ENCODE assay signal across 22 cellular contexts in genomic region chr11:106271126-106271525, GRCh38.
DNase-seq lines count a peak whose midpoint lies in the region; ATAC-seq, FAIRE-seq and TF ChIP-seq lines count a peak whose summit lies in the region.
"Had no signal": no experiment of that assay in that cellular context is flagged by ENCODE, and none has a peak within 500 bp of the region (broad histone marks: within the 10 kb centered on the region; RNA-seq: fewer than 3 reads in every experiment).

No MANE protein-coding gene starts in this region.

- H3K9ac ChIP-seq in astrocyte (ENCODE audit: low read length): no peak overlapping the region

- peak overlapping the region; percentile 13 for H3K27ac ChIP-seq in astrocyte (ENCODE audit: low read depth, low read length)
- H3K27ac ChIP-seq: PC-9 had no signal

- H3K79me2 ChIP-seq in astrocyte (ENCODE audit: insufficient read depth, low read length): no peaks in the 10 kb centered on the region

- H3K9me3 Mint-ChIP-seq in astrocyte (ENCODE audit: unreplicated experiment) (peaks cover 6% of the 10 kb centered on the region), nephron (peaks cover 21% of the 10 kb centered on the region), T-cell (peaks cover 15 to 23% (median 20%) of the 10 kb centered on the region in 3 donors)
- H3K9me3 Mint-ChIP-seq in activated CD4-positive, alpha-beta T cell treated with anti-CD3 and anti-CD28 coated beads for 36 hours (ENCODE audit: low read depth): peaks cover 13% of the 10 kb centered on the region

- no peaks in the 10 kb centered on the region for H3K36me3 Mint-ChIP-seq in astrocyte (ENCODE audit: low read depth, unreplicated experiment)
- H3K36me3 Mint-ChIP-seq in nephron (ENCODE audit: low read depth): no peaks in the 10 kb centered on the region
- no peaks in the 10 kb centered on the region for H3K36me3 Mint-ChIP-seq in T-cell
- H3K36me3 Mint-ChIP-seq in activated CD4-positive, alpha-beta T cell treated with anti-CD3 and anti-CD28 coated beads for 36 hours (ENCODE audit: low read depth): no peaks in the 10 kb centered on the region
- H3K36me3 Mint-ChIP-seq: CD14-positive monocyte had no signal

- peaks cover 16% of the 10 kb centered on the region for H3K4me1 Mint-ChIP-seq in astrocyte (ENCODE audit: low read depth, unreplicated experiment)
- H3K4me1 Mint-ChIP-seq in nephron: peaks cover 16% of the 10 kb centered on the region
- H3K4me1 Mint-ChIP-seq in T-cell: no peaks in the 10 kb centered on the region
- H3K4me1 Mint-ChIP-seq in activated CD4-positive, alpha-beta T cell treated with anti-CD3 and anti-CD28 coated beads for 36 hours: no peaks in the 10 kb centered on the region
- H3K4me1 Mint-ChIP-seq: B cell, CD14-positive monocyte had no signal

- TF ChIP-seq CTCF in AG10803 (conservative IDR thresholded peaks at IDR 0.05; ENCODE audit: low read length): no peak
- no peak for TF ChIP-seq CTCF in astrocyte (IDR thresholded peaks at IDR 0.05; ENCODE audit: insufficient read depth, low read depth, low read length)
- no peak for TF ChIP-seq CTCF in kidney epithelial cell (IDR thresholded peaks at IDR 0.05; ENCODE audit: insufficient read depth, low read length, poor library complexity, severe bottlenecking)
- no peak for TF ChIP-seq CTCF in nephron (IDR thresholded peaks at IDR 0.05; ENCODE audit: unreplicated experiment in 3 of 3)

- no peak for ATAC-seq in T-cell (replicated peaks in 1 of 4)
- no peak for ATAC-seq in activated CD4-positive, alpha-beta T cell treated with anti-CD3 and anti-CD28 coated beads for 36 hours

- peak; percentile 15 for DNase-seq in AG10803 (ENCODE audit: low read depth)
- peak; percentile 77 for DNase-seq in astrocyte (ENCODE audit: low read depth)
- peak; percentile 2 for DNase-seq in kidney epithelial cell (ENCODE audit: low read depth)
- no peak for DNase-seq in HPDE6-E6E7 (ENCODE audit: extremely low spot score)
- no peak for DNase-seq in T-cell
- no peak for DNase-seq in NCI-H446 (lab: John Stamatoyannopoulos, UW)
- DNase-seq in activated CD4-positive, alpha-beta T cell treated with anti-CD3 and anti-CD28 coated beads for 36 hours: no peak
- DNase-seq: 8988T, GDM1, Kasumi-1, MG63, NCI-H1417, NCI-H1694 treated with DMSO at 0.1 percent for 48 hours, NCI-H2081 treated with DMSO at 0.1 percent for 48 hours, NCI-H510A, PC-9 had no signal

- H4K20me1 ChIP-seq in astrocyte (ENCODE audit: insufficient read depth, low read length): no peaks in the 10 kb centered on the region

- H3K27me3 Mint-ChIP-seq in astrocyte (ENCODE audit: low read depth, unreplicated experiment) (no peaks in the 10 kb centered on the region), nephron (ENCODE audit: low read depth) (no peaks in the 10 kb centered on the region), T-cell (no peaks in the 10 kb centered on the region)
- peaks cover under 1% of the 10 kb centered on the region for H3K27me3 Mint-ChIP-seq in activated CD4-positive, alpha-beta T cell treated with anti-CD3 and anti-CD28 coated beads for 36 hours
- H3K27me3 Mint-ChIP-seq: B cell had no signal

- no peak overlapping the region for H3K4me2 ChIP-seq in astrocyte (ENCODE audit: low read length)
- H3K4me2 ChIP-seq: PC-9 had no signal

- H3K36me3 ChIP-seq in astrocyte (ENCODE audit: insufficient read depth, low read length) (no peaks in the 10 kb centered on the region), kidney epithelial cell (ENCODE audit: control insufficient read depth, insufficient read depth, low read length) (no peaks in the 10 kb centered on the region)
- H3K36me3 ChIP-seq: MG63 had no signal

- H3K9me3 ChIP-seq in astrocyte (ENCODE audit: insufficient read depth, low read depth, low read length): no peaks in the 10 kb centered on the region

- POLR2A ChIA-PET in T-cell (lab: Charles Lee): no interaction called here
- POLR2A ChIA-PET in activated CD4-positive, alpha-beta T cell treated with anti-CD3 and anti-CD28 coated beads for 36 hours (lab: Charles Lee): no interaction called here

- H3K27ac Mint-ChIP-seq in astrocyte (ENCODE audit: unreplicated experiment) (peak overlapping the region; percentile 77), nephron (peak overlapping the region; percentile 28 to 39 (median 38)), T-cell (no peak overlapping the region)
- no peak overlapping the region for H3K27ac Mint-ChIP-seq in activated CD4-positive, alpha-beta T cell treated with anti-CD3 and anti-CD28 coated beads for 36 hours
- H3K27ac Mint-ChIP-seq: B cell, CD14-positive monocyte had no signal

- H2AFZ ChIP-seq in astrocyte (ENCODE audit: low read depth, low read length): no peak overlapping the region
- H2AFZ ChIP-seq: PC-9 had no signal

- CTCF ChIA-PET in T-cell (lab: Charles Lee): no interaction called here
- CTCF ChIA-PET in activated CD4-positive, alpha-beta T cell treated with anti-CD3 and anti-CD28 coated beads for 36 hours (lab: Charles Lee): no interaction called here

- FAIRE-seq in astrocyte (lab: Jason Lieb, UNC): peak; percentile 70
- FAIRE-seq: D721Med, GM19239, H54 had no signal

- H3K4me3 Mint-ChIP-seq in astrocyte (ENCODE audit: unreplicated experiment): no peak overlapping the region
- no peak overlapping the region for H3K4me3 Mint-ChIP-seq in nephron
- H3K4me3 Mint-ChIP-seq in T-cell: no peak overlapping the region
- no peak overlapping the region for H3K4me3 Mint-ChIP-seq in activated CD4-positive, alpha-beta T cell treated with anti-CD3 and anti-CD28 coated beads for 36 hours
- H3K4me3 Mint-ChIP-seq: B cell, CD14-positive monocyte had no signal

- intact Hi-C loops in activated CD4-positive, alpha-beta T cell treated with anti-CD3 and anti-CD28 coated beads for 36 hours (cut with DNase I, micrococcal nuclease): no loop called here

- peaks cover 3% of the 10 kb centered on the region for H3K4me1 ChIP-seq in astrocyte (ENCODE audit: insufficient read depth, low read length)

- H3K27me3 ChIP-seq in astrocyte (ENCODE audit: insufficient read depth, low read length) (no peaks in the 10 kb centered on the region), kidney epithelial cell (ENCODE audit: control insufficient read depth, insufficient read depth, low read length) (no peaks in the 10 kb centered on the region)
- H3K27me3 ChIP-seq: MG63 had no signal

- H3K4me3 ChIP-seq in AG10803 (ENCODE audit: low read length) (no peak overlapping the region), astrocyte (ENCODE audit: insufficient read depth, low read depth, low read length) (no peak overlapping the region), kidney epithelial cell (ENCODE audit: low read depth, low read length) (no peak overlapping the region)
- H3K4me3 ChIP-seq: MG63, PC-9 had no signal

Comparison
In these comparisons a context has a peak if more than half of its experiments do, and no peak if none do; other contexts are left out.
1. DNase-seq: peak in AG10803 (single experiment), astrocyte (single experiment) and kidney epithelial cell (single experiment); none in HPDE6-E6E7 (single experiment), T-cell (0 of 34), NCI-H446 (0 of 2) and activated CD4-positive, alpha-beta T cell treated with anti-CD3 and anti-CD28 coated beads for 36 hours (single experiment).
2. H3K27ac Mint-ChIP-seq: peak in astrocyte (single experiment) and nephron (3 of 3); none in T-cell (0 of 2) and activated CD4-positive, alpha-beta T cell treated with anti-CD3 and anti-CD28 coated beads for 36 hours (single experiment).